34 cellular contexts compared by ENCODE assay signal in genomic region chr12:89578499-89578898, GRCh38.
"Had no signal": no experiment of that assay in that cellular context is flagged by ENCODE, and none has a peak within 500 bp of the region (broad histone marks: within the 10 kb centered on the region; RNA-seq: fewer than 3 reads in every experiment).

No MANE protein-coding gene starts in this region.

- H3K4me3 Mint-ChIP-seq: activated B cell treated with CpG ODN at 0.5 μM for 24 hours; activated CD4-positive, alpha-beta memory T cell treated with anti-CD3 and anti-CD28 coated beads, Interleukin-2, amount 10 ng/mL, durations not matched to agents 7 days and 5 days; activated CD4-positive, alpha-beta T cell treated with anti-CD3 and anti-CD28 coated beads, Interleukin-2, amount 10 ng/mL, durations not matched to agents 7 days and 5 days; activated naive CD4-positive, alpha-beta T cell treated with anti-CD3 and anti-CD28 coated beads, Interleukin-2, amount 10 ng/mL, durations not matched to agents 7 days and 5 days; activated naive CD8-positive, alpha-beta T cell treated with anti-CD3 and anti-CD28 coated beads, Interleukin-2, amount 10 ng/mL, durations not matched to agents 7 days and 5 days; activated T-cell treated with anti-CD3 and anti-CD28 coated beads, Interleukin-2, amount 50 U/mL, for 4 hours; activated T-helper 1 cell treated with anti-CD3 and anti-CD28 coated beads, Interleukin-12 subunit alpha, Interleukin-12 subunit beta, Interleukin-2, Interleukin-4 antibody, amounts not matched to agents 30 ng/mL and 10 ng/mL and 1 ng/mL, durations not matched to agents 14 hours and 24 hours and 36 hours; brain; T-cell; T-helper 1 cell treated with Interleukin-12 subunit alpha and Interleukin-12 subunit beta and Interleukin-4 antibody, amounts not matched to agents 30 μg/mL and 1 μg/mL, for 36 hours had no signal

- H3K27ac Mint-ChIP-seq: activated B cell treated with CpG ODN at 0.5 μM for 24 hours; activated CD4-positive, alpha-beta memory T cell treated with anti-CD3 and anti-CD28 coated beads, Interleukin-2, amount 10 ng/mL, durations not matched to agents 7 days and 5 days; activated CD4-positive, alpha-beta T cell treated with anti-CD3 and anti-CD28 coated beads, Interleukin-2, amount 10 ng/mL, durations not matched to agents 7 days and 5 days; activated naive CD4-positive, alpha-beta T cell treated with anti-CD3 and anti-CD28 coated beads, Interleukin-2, amount 10 ng/mL, durations not matched to agents 7 days and 5 days; activated naive CD4-positive, alpha-beta T cell treated with anti-CD3 and anti-CD28 coated beads, Interleukin-2, amount 50 U/mL, for 72 hours; activated naive CD8-positive, alpha-beta T cell treated with anti-CD3 and anti-CD28 coated beads, Interleukin-2, amount 10 ng/mL, durations not matched to agents 7 days and 5 days; activated T-helper 1 cell treated with anti-CD3 and anti-CD28 coated beads, Interleukin-12 subunit alpha, Interleukin-12 subunit beta, Interleukin-2, Interleukin-4 antibody, amounts not matched to agents 30 ng/mL and 10 ng/mL and 1 ng/mL, durations not matched to agents 14 hours and 24 hours and 36 hours; brain; T-cell; T-helper 1 cell treated with Interleukin-12 subunit alpha and Interleukin-12 subunit beta and Interleukin-4 antibody, amounts not matched to agents 30 μg/mL and 1 μg/mL, for 36 hours had no signal

- H3K27ac ChIP-seq: ascending aorta, breast epithelium, cardiac muscle cell, colonic mucosa, epithelial cell of prostate, WERI-Rb-1 had no signal

- H3K9me3 ChIP-seq: ascending aorta, breast epithelium, colonic mucosa had no signal

- H3K27me3 Mint-ChIP-seq: activated B cell treated with CpG ODN at 0.5 μM for 24 hours; activated CD4-positive, alpha-beta memory T cell treated with anti-CD3 and anti-CD28 coated beads, Interleukin-2, amount 10 ng/mL, durations not matched to agents 7 days and 5 days; activated CD4-positive, alpha-beta T cell treated with anti-CD3 and anti-CD28 coated beads, Interleukin-2, amount 10 ng/mL, durations not matched to agents 7 days and 5 days; activated naive CD4-positive, alpha-beta T cell treated with anti-CD3 and anti-CD28 coated beads, Interleukin-2, amount 10 ng/mL, durations not matched to agents 7 days and 5 days; activated naive CD8-positive, alpha-beta T cell treated with anti-CD3 and anti-CD28 coated beads, Interleukin-2, amount 10 ng/mL, durations not matched to agents 7 days and 5 days; T-cell had no signal

- H3K4me1 ChIP-seq: ascending aorta, breast epithelium, colonic mucosa had no signal

- H3K27me3 ChIP-seq: ascending aorta, breast epithelium, cardiac muscle cell, colonic mucosa had no signal

- ATAC-seq: activated naive CD4-positive, alpha-beta T cell treated with anti-CD3 and anti-CD28 coated beads, Interleukin-2, amount 50 U/mL, for 72 hours; activated T-cell treated with anti-CD3 and anti-CD28 coated beads, Interleukin-2, amount 50 U/mL, for 4 hours; esophagus mucosa; T-cell had no signal

- H3K4me3 ChIP-seq: ascending aorta, breast epithelium, cardiac muscle cell, colonic mucosa had no signal

- H3K36me3 ChIP-seq: ascending aorta, breast epithelium, cardiac muscle cell, colonic mucosa, WERI-Rb-1 had no signal

- H3K4me1 Mint-ChIP-seq: activated CD4-positive, alpha-beta T cell treated with anti-CD3 and anti-CD28 coated beads, Interleukin-2, amount 10 ng/mL, durations not matched to agents 7 days and 5 days; activated naive CD4-positive, alpha-beta T cell treated with anti-CD3 and anti-CD28 coated beads, Interleukin-2, amount 10 ng/mL, durations not matched to agents 7 days and 5 days had no signal

- H3K36me3 Mint-ChIP-seq: activated naive CD4-positive, alpha-beta T cell treated with anti-CD3 and anti-CD28 coated beads, Interleukin-2, amount 10 ng/mL, durations not matched to agents 7 days and 5 days; activated naive CD4-positive, alpha-beta T cell treated with anti-CD3 and anti-CD28 coated beads, Interleukin-2, amount 50 U/mL, for 72 hours had no signal

- H3K9me3 Mint-ChIP-seq: activated B cell treated with CpG ODN at 0.5 μM for 24 hours; activated CD4-positive, alpha-beta memory T cell treated with anti-CD3 and anti-CD28 coated beads, Interleukin-2, amount 10 ng/mL, durations not matched to agents 7 days and 5 days; activated CD4-positive, alpha-beta T cell treated with anti-CD3 and anti-CD28 coated beads, Interleukin-2, amount 10 ng/mL, durations not matched to agents 7 days and 5 days; activated naive CD4-positive, alpha-beta T cell treated with anti-CD3 and anti-CD28 coated beads, Interleukin-2, amount 10 ng/mL, durations not matched to agents 7 days and 5 days; activated naive CD4-positive, alpha-beta T cell treated with anti-CD3 and anti-CD28 coated beads, Interleukin-2, amount 50 U/mL, for 72 hours; activated naive CD8-positive, alpha-beta T cell treated with anti-CD3 and anti-CD28 coated beads, Interleukin-2, amount 10 ng/mL, durations not matched to agents 7 days and 5 days; activated T-cell treated with anti-CD3 and anti-CD28 coated beads, Interleukin-2, amount 50 U/mL, for 4 hours; activated T-helper 1 cell treated with anti-CD3 and anti-CD28 coated beads, Interleukin-12 subunit alpha, Interleukin-12 subunit beta, Interleukin-2, Interleukin-4 antibody, amounts not matched to agents 30 ng/mL and 10 ng/mL and 1 ng/mL, durations not matched to agents 14 hours and 24 hours and 36 hours; brain; T-cell; T-helper 1 cell treated with Interleukin-12 subunit alpha and Interleukin-12 subunit beta and Interleukin-4 antibody, amounts not matched to agents 30 μg/mL and 1 μg/mL, for 36 hours had no signal

- DNase-seq: activated B cell treated with CpG ODN at 0.5 μM for 24 hours; activated CD4-positive, alpha-beta memory T cell treated with anti-CD3 and anti-CD28 coated beads, Interleukin-2, amount 10 ng/mL, durations not matched to agents 7 days and 5 days; activated CD4-positive, alpha-beta T cell treated with anti-CD3 and anti-CD28 coated beads for 1 hour; activated CD4-positive, alpha-beta T cell treated with anti-CD3 and anti-CD28 coated beads for 4 hours; activated CD4-positive, alpha-beta T cell treated with anti-CD3 and anti-CD28 coated beads, Interleukin-2, amount 10 ng/mL, durations not matched to agents 7 days and 5 days; activated CD4-positive, alpha-beta T cell treated with anti-CD3 and anti-CD28 coated beads, Interleukin-2, amount 50 U/mL, for 4 hours; activated CD8-positive, alpha-beta memory T cell treated with anti-CD3 and anti-CD28 coated beads, Interleukin-2, amount 50 U/mL, for 48 hours; activated gamma-delta T cell; activated naive CD4-positive, alpha-beta T cell; activated naive CD4-positive, alpha-beta T cell treated with anti-CD3 and anti-CD28 coated beads, Interleukin-2, amount 10 ng/mL, durations not matched to agents 7 days and 5 days; activated naive CD8-positive, alpha-beta T cell treated with anti-CD3 and anti-CD28 coated beads, Interleukin-2, amount 10 ng/mL, durations not matched to agents 7 days and 5 days; activated T-cell treated with anti-CD3 and anti-CD28 coated beads for 4 hours; activated T-cell treated with anti-CD3 and anti-CD28 coated beads, Interleukin-2, amount 50 U/mL, for 4 hours; central memory CD4-positive, alpha-beta T cell; cerebellar nuclear complex; colonic mucosa; effector CD8-positive, alpha-beta T cell; foreskin fibroblast; head of caudate nucleus; T-cell; T-helper 9 cell; WERI-Rb-1 had no signal

- FAIRE-seq: endometrium, endothelial cell of umbilical vein, frontal cortex had no signal
